Comparison of ENCODE assay signal across 8 cellular contexts in the genomic region with DNA sequence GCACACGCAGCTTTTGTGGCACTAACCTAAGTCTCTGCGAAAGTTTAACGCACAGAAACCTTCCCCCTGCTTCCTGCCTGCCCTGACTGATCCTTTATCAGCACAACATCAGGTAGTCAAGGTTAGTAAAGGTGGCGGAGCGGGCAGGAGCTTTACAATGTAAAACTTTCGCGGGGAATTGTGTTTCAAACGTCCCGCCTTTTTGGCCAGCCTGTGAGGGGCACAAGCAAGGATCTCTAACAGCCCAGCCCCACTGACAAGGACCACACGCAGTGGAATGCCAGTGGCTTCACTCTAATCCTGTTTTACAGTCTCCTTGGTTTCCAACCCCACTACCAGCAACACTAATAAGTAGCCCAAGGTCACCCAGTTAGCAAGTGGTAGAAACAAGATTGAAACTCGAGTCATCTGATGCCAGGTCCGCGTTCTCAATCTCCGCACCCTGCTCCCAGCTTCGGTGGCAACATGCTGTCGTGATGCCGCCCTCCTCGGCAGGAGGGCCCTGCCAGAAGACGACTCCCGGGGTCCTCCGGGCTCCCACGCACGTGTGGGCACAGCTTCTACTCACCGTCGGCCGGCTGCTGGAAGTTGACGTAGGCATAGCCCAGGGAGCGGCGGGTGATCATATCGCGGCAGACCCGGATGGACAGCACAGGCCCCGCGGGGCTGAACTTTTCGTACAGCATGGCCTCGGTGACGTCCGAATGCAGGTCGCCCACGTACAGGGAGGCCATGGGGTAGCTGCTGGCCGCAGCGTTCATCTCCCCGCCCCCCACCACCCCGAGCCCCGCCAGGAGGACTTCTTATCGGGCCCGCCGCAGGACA.
DNase-seq lines count a peak whose midpoint lies in the region; ATAC-seq and TF ChIP-seq lines count a peak whose summit lies in the region.

No MANE protein-coding gene starts in this region.

- DNase-seq in AG04449 (ENCODE audit: low read depth, low spot score) (no peak), NCI-H748 (lab: John Stamatoyannopoulos, UW; ENCODE audit: unreplicated experiment) (peak; percentile 92), activated T-cell treated with anti-CD3 and anti-CD28 coated beads for 48 hours (ENCODE audit: low read depth) (peak; percentile 45), erythroblast (lab: John Stamatoyannopoulos, UW) (peak; percentile 84)
- peak; percentile 57 for DNase-seq in stimulated activated naive CD8-positive, alpha-beta T cell treated with anti-CD3 and anti-CD28 coated beads, Interleukin-15, Interleukin-2, amounts not matched to agents 100 U/mL and 50 U/mL, for 24 hours

- no peaks in the 10 kb centered on the region for H3K27me3 ChIP-seq in mucosa of stomach (ENCODE audit: control insufficient read depth, insufficient read depth, low read length)

- H3K4me3 ChIP-seq in AG04449 (ENCODE audit: low read depth, low read length): peak overlapping the region; percentile 78
- peak overlapping the region; percentile 17 for H3K4me3 ChIP-seq in mucosa of stomach (ENCODE audit: low read length)

- peak; percentile 3 for TF ChIP-seq POLR2A in erythroblast (IDR thresholded peaks at IDR 0.05; ENCODE audit: low read length)

- peak overlapping the region; percentile 76 for H3K9ac ChIP-seq in mucosa of stomach (ENCODE audit: low read length)

- CTCF ChIA-PET in AG04449 (lab: Yijun Ruan, JAX): interaction anchor here (0.8 to 8.0 kb wide), 15 partner anchors 9 to 143 kb away, joined by 3 to 58 read pairs (median 4); no protein-coding TSS in a partner anchor

- ATAC-seq in GM21619 (IDR thresholded peaks at IDR 0.05; ENCODE audit: unreplicated experiment) (peak; percentile 30), HG03571 (IDR thresholded peaks at IDR 0.05; ENCODE audit: unreplicated experiment) (no peak)
- ATAC-seq in stimulated activated naive CD8-positive, alpha-beta T cell treated with anti-CD3 and anti-CD28 coated beads, Interleukin-15, Interleukin-2, amounts not matched to agents 100 U/mL and 50 U/mL, for 24 hours: peak; percentile 45

- H3K9me3 ChIP-seq in mucosa of stomach (ENCODE audit: control insufficient read depth, low read length): no peaks in the 10 kb centered on the region

- POLR2A ChIA-PET in AG04449 (lab: Yijun Ruan, JAX): interaction anchor here (0.6 to 1.2 kb wide), 6 partner anchors 8 to 210 kb away, joined by 3 read pairs; no protein-coding TSS in a partner anchor

- H3K36me3 ChIP-seq in mucosa of stomach (ENCODE audit: control insufficient read depth, insufficient read depth, low read length): no peaks in the 10 kb centered on the region

- no peak for TF ChIP-seq CTCF in AG04449 (IDR thresholded peaks at IDR 0.05; ENCODE audit: insufficient read depth, low read length, missing control alignments)

- peaks cover 27% of the 10 kb centered on the region for H3K4me1 ChIP-seq in mucosa of stomach (ENCODE audit: control insufficient read depth, insufficient read depth, low read length)
